1 cellular context compared by ENCODE assay signal in genomic region chr12:6662906-6663742, GRCh38.
TF ChIP-seq lines count a peak whose summit lies in the region.

TSS of gene ING4 (minus strand) at chr12:6663119. CDS start at chr12:6663101, 18 bp downstream.

TF ChIP-seq in K562, 482 proteins besides CTCF, POLR2A, EP300 and RAD21 (continued from another document and continues in another):
- TF ChIP-seq, protein P1, sequence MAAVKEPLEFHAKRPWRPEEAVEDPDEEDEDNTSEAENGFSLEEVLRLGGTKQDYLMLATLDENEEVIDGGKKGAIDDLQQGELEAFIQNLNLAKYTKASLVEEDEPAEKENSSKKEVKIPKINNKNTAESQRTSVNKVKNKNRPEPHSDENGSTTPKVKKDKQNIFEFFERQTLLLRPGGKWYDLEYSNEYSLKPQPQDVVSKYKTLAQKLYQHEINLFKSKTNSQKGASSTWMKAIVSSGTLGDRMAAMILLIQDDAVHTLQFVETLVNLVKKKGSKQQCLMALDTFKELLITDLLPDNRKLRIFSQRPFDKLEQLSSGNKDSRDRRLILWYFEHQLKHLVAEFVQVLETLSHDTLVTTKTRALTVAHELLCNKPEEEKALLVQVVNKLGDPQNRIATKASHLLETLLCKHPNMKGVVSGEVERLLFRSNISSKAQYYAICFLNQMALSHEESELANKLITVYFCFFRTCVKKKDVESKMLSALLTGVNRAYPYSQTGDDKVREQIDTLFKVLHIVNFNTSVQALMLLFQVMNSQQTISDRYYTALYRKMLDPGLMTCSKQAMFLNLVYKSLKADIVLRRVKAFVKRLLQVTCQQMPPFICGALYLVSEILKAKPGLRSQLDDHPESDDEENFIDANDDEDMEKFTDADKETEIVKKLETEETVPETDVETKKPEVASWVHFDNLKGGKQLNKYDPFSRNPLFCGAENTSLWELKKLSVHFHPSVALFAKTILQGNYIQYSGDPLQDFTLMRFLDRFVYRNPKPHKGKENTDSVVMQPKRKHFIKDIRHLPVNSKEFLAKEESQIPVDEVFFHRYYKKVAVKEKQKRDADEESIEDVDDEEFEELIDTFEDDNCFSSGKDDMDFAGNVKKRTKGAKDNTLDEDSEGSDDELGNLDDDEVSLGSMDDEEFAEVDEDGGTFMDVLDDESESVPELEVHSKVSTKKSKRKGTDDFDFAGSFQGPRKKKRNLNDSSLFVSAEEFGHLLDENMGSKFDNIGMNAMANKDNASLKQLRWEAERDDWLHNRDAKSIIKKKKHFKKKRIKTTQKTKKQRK (IDR thresholded peaks at IDR 0.05; ENCODE audit: borderline replicate concordance, low read depth, low read length), result no peak
- 0 out of 4 replicates have a peak, but pooled peaks of 1 of the 2 experiments have one; percentile 27 for TF ChIP-seq NRF1 (conservative IDR thresholded peaks at IDR 0.05 in 1 of 2, IDR thresholded peaks at IDR 0.05 in 1 of 2)
- no peak for TF ChIP-seq ZNF212 (CRISPR knock-in tag; IDR thresholded peaks at IDR 0.05)
- TF ChIP-seq POU5F1 (IDR thresholded peaks at IDR 0.05; ENCODE audit: borderline replicate concordance, low read depth, low read length, partially characterized antibody), result peak; percentile 88
- TF ChIP-seq IFI16 (CRISPR knock-in tag; IDR thresholded peaks at IDR 0.05), result no peak
- TF ChIP-seq CHD4 (IDR thresholded peaks at IDR 0.05; ENCODE audit: insufficient read depth, insufficient replicate concordance, low read depth, low read length, poor library complexity, severe bottlenecking), result no peak
- peak in 1 of 2 experiments; percentile 84; a peak in 2 of 4 replicates for TF ChIP-seq ZNF639 (CRISPR knock-in tag; conservative IDR thresholded peaks at IDR 0.05 in 1 of 2, IDR thresholded peaks at IDR 0.05 in 1 of 2)
- no peak for TF ChIP-seq USF2 (CRISPR knock-in tag; IDR thresholded peaks at IDR 0.05)
- TF ChIP-seq THRAP3 (IDR thresholded peaks at IDR 0.05; ENCODE audit: borderline replicate concordance), result no peak
- no peak for TF ChIP-seq ZNF444 (CRISPR knock-in tag; IDR thresholded peaks at IDR 0.05)
- TF ChIP-seq, protein P2, sequence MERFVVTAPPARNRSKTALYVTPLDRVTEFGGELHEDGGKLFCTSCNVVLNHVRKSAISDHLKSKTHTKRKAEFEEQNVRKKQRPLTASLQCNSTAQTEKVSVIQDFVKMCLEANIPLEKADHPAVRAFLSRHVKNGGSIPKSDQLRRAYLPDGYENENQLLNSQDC (CRISPR knock-in tag; IDR thresholded peaks at IDR 0.05), result no peak
- TF ChIP-seq, protein P3, sequence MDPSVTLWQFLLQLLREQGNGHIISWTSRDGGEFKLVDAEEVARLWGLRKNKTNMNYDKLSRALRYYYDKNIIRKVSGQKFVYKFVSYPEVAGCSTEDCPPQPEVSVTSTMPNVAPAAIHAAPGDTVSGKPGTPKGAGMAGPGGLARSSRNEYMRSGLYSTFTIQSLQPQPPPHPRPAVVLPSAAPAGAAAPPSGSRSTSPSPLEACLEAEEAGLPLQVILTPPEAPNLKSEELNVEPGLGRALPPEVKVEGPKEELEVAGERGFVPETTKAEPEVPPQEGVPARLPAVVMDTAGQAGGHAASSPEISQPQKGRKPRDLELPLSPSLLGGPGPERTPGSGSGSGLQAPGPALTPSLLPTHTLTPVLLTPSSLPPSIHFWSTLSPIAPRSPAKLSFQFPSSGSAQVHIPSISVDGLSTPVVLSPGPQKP (CRISPR knock-in tag; IDR thresholded peaks at IDR 0.05), result peak; percentile 98
- TF ChIP-seq KHSRP (IDR thresholded peaks at IDR 0.05), result peak; percentile 95
- no peak for TF ChIP-seq POLR3G (IDR thresholded peaks at IDR 0.05; ENCODE audit: extremely low read depth, insufficient read length, insufficient replicate concordance)
- TF ChIP-seq NFYB (IDR thresholded peaks at IDR 0.05; ENCODE audit: extremely low read depth, insufficient read length), result no peak
- no peak for TF ChIP-seq NFATC3 (IDR thresholded peaks at IDR 0.05)
- no peak for TF ChIP-seq HMGN3 (IDR thresholded peaks at IDR 0.05; ENCODE audit: borderline replicate concordance, extremely low read depth, insufficient read length, low read depth, low read length)
- TF ChIP-seq DPF2 (IDR thresholded peaks at IDR 0.05), result peak; percentile 15; the same call in 1 of the 2 replicates
- no peak for TF ChIP-seq NCOA6 (IDR thresholded peaks at IDR 0.05)
- TF ChIP-seq, protein P4, sequence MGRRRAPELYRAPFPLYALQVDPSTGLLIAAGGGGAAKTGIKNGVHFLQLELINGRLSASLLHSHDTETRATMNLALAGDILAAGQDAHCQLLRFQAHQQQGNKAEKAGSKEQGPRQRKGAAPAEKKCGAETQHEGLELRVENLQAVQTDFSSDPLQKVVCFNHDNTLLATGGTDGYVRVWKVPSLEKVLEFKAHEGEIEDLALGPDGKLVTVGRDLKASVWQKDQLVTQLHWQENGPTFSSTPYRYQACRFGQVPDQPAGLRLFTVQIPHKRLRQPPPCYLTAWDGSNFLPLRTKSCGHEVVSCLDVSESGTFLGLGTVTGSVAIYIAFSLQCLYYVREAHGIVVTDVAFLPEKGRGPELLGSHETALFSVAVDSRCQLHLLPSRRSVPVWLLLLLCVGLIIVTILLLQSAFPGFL (CRISPR knock-in tag; IDR thresholded peaks at IDR 0.05), result no peak
- TF ChIP-seq, protein P5, sequence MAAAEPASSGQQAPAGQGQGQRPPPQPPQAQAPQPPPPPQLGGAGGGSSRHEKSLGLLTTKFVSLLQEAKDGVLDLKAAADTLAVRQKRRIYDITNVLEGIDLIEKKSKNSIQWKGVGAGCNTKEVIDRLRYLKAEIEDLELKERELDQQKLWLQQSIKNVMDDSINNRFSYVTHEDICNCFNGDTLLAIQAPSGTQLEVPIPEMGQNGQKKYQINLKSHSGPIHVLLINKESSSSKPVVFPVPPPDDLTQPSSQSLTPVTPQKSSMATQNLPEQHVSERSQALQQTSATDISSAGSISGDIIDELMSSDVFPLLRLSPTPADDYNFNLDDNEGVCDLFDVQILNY (CRISPR knock-in tag; IDR thresholded peaks at IDR 0.05), result no peak
- TF ChIP-seq GABPB1 (CRISPR knock-in tag; IDR thresholded peaks at IDR 0.05), result peak; percentile 97
- TF ChIP-seq ZNF318 (IDR thresholded peaks at IDR 0.05; ENCODE audit: borderline replicate concordance in 1 of 2, low read depth in 1 of 2), result peak in 1 of 2 experiments; percentile 56; a peak in 1 of 4 replicates
- TF ChIP-seq SMAD3 (CRISPR knock-in tag; conservative IDR thresholded peaks at IDR 0.05), result no peak
- TF ChIP-seq SMARCC2 (IDR thresholded peaks at IDR 0.05; ENCODE audit: low read depth), result 0 out of 2 replicates have a peak, but pooled peaks have one; percentile 11
- peak; percentile 97 for TF ChIP-seq ETV1 (tag; conservative IDR thresholded peaks at IDR 0.05; ENCODE audit: low read depth)
- peak; percentile 62 for TF ChIP-seq ZNF384 (IDR thresholded peaks at IDR 0.05; ENCODE audit: low read depth, low read length)
- TF ChIP-seq MCM2 (IDR thresholded peaks at IDR 0.05; ENCODE audit: low read depth), result no peak
- TF ChIP-seq, protein P6, sequence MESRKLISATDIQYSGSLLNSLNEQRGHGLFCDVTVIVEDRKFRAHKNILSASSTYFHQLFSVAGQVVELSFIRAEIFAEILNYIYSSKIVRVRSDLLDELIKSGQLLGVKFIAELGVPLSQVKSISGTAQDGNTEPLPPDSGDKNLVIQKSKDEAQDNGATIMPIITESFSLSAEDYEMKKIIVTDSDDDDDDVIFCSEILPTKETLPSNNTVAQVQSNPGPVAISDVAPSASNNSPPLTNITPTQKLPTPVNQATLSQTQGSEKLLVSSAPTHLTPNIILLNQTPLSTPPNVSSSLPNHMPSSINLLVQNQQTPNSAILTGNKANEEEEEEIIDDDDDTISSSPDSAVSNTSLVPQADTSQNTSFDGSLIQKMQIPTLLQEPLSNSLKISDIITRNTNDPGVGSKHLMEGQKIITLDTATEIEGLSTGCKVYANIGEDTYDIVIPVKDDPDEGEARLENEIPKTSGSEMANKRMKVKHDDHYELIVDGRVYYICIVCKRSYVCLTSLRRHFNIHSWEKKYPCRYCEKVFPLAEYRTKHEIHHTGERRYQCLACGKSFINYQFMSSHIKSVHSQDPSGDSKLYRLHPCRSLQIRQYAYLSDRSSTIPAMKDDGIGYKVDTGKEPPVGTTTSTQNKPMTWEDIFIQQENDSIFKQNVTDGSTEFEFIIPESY (CRISPR knock-in tag; IDR thresholded peaks at IDR 0.05), result no peak
- 0 out of 2 replicates have a peak, but pooled peaks have one; percentile 0 for TF ChIP-seq CC2D1A (IDR thresholded peaks at IDR 0.05)
- TF ChIP-seq SRF (CRISPR knock-in tag; IDR thresholded peaks at IDR 0.05), result peak; percentile 68 to 97; a peak in 3 of 4 replicates
- peak; percentile 98 for TF ChIP-seq E2F3 (CRISPR knock-in tag; IDR thresholded peaks at IDR 0.05)
- TF ChIP-seq SAFB2 (IDR thresholded peaks at IDR 0.05; ENCODE audit: borderline replicate concordance, low read depth, low read length, severe bottlenecking), result no peak
- TF ChIP-seq, protein P7, sequence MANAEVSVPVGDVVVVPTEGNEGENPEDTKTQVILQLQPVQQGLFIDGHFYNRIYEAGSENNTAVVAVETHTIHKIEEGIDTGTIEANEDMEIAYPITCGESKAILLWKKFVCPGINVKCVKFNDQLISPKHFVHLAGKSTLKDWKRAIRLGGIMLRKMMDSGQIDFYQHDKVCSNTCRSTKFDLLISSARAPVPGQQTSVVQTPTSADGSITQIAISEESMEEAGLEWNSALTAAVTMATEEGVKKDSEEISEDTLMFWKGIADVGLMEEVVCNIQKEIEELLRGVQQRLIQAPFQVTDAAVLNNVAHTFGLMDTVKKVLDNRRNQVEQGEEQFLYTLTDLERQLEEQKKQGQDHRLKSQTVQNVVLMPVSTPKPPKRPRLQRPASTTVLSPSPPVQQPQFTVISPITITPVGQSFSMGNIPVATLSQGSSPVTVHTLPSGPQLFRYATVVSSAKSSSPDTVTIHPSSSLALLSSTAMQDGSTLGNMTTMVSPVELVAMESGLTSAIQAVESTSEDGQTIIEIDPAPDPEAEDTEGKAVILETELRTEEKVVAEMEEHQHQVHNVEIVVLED (CRISPR knock-in tag; IDR thresholded peaks at IDR 0.05), result peak; percentile 68
